In the genomic region with DNA sequence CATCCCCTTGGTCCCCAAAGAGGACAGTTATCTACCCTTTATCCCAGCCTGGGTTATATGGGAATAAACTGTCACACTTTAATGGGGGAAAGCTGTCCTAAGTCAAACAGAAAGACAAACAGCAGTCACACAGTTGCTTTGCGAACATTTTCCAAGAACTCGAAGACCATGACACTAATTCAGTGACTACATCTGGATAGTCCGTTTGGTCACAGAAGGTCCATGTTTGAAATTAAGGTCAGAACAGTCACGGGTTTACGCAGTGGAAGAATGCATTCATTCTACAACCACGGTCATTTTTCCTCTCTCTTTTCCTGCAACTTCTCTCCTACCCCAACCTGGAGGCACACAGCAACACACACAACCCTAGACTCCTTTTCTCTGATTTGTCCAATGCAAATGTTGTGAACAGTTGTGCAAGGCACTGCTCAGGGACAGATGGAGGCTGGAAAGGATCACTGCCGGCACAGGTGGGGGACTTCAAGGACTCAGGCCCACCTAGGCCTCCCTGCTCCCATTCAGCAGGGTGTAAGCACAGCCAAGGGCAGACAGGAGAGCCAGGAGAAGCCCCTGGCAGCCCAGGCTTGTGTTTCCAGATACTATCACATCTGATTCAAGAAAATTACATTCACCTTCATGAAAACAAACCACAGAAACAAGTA, we compare ENCODE assay signal across 23 cellular contexts. TPM values are rescaled to one million over a fixed set of nuclear protein-coding genes. Genes with fewer than 3 reads are reported as not detected.
DNase-seq lines count a peak whose midpoint lies in the region; ATAC-seq, FAIRE-seq and TF ChIP-seq lines count a peak whose summit lies in the region.
"Had no signal": no experiment of that assay in that cellular context is flagged by ENCODE, and none has a peak within 500 bp of the region (broad histone marks: within the 10 kb centered on the region; RNA-seq: fewer than 3 reads in every experiment).

No MANE protein-coding gene starts in this region.

- ATAC-seq in GM18519 (IDR thresholded peaks at IDR 0.05; ENCODE audit: low FRiP score, unreplicated experiment): no peak
- ATAC-seq: activated CD8-positive, alpha-beta T cell treated with anti-CD3 and anti-CD28 coated beads for 36 hours; left colon; stimulated activated effector memory CD8-positive, alpha-beta T cell treated with anti-CD3 and anti-CD28 coated beads, Interleukin-12 subunit alpha, Interleukin-12 subunit beta, amount 100 ng/mL, for 72 hours had no signal

- peak; percentile 8 for DNase-seq in activated CD4-positive, alpha-beta memory T cell treated with anti-CD3 and anti-CD28 coated beads, Interleukin-2, amount 10 ng/mL, durations not matched to agents 7 days and 5 days
- no peak for DNase-seq in activated CD4-positive, alpha-beta memory T cell treated with anti-CD3 and anti-CD28 coated beads for 36 hours
- DNase-seq in bronchial epithelial cell (ENCODE audit: low read depth): no peak
- peak; percentile 14 for DNase-seq in testis
- DNase-seq in glomerular visceral epithelial cell (ENCODE audit: extremely low spot score): no peak
- no peak for DNase-seq in erythroblast (lab: John Stamatoyannopoulos, UW)
- DNase-seq: activated CD8-positive, alpha-beta T cell treated with anti-CD3 and anti-CD28 coated beads for 36 hours; CD4-positive, CD25-positive, alpha-beta regulatory T cell; DMS79 treated with DMSO at 0.1 percent for 48 hours; effector CD8-positive, alpha-beta T cell; left colon; NCI-H1436; NK-92 treated with Interleukin-12 subunit alpha and Interleukin-12 subunit beta, amount 100 ng/mL, for 24 hours; pancreas; SW 1271; trophoblast cell had no signal

- TF ChIP-seq CTCF in bronchial epithelial cell (IDR thresholded peaks at IDR 0.05; ENCODE audit: insufficient read depth, low read length, severe bottlenecking): no peak
- TF ChIP-seq CTCF in nephron (IDR thresholded peaks at IDR 0.05; ENCODE audit: unreplicated experiment in 3 of 3): no peak
- no peak for TF ChIP-seq CTCF in testis (IDR thresholded peaks at IDR 0.05)

- CTCF ChIA-PET in activated CD4-positive, alpha-beta memory T cell treated with anti-CD3 and anti-CD28 coated beads, Interleukin-2, amount 10 ng/mL, durations not matched to agents 7 days and 5 days (lab: Charles Lee): no interaction called here
- CTCF ChIA-PET in activated CD4-positive, alpha-beta memory T cell treated with anti-CD3 and anti-CD28 coated beads for 36 hours (lab: Charles Lee): no interaction called here

- no peak for TF ChIP-seq POLR2A in testis (IDR thresholded peaks at IDR 0.05)
- TF ChIP-seq POLR2A in erythroblast (IDR thresholded peaks at IDR 0.05; ENCODE audit: low read length): no peak

- no peaks in the 10 kb centered on the region for H3K36me3 Mint-ChIP-seq in activated CD4-positive, alpha-beta memory T cell treated with anti-CD3 and anti-CD28 coated beads, Interleukin-2, amount 10 ng/mL, durations not matched to agents 7 days and 5 days (ENCODE audit: low read depth)
- no peaks in the 10 kb centered on the region for H3K36me3 Mint-ChIP-seq in activated CD4-positive, alpha-beta memory T cell treated with anti-CD3 and anti-CD28 coated beads for 36 hours
- peaks cover 27% of the 10 kb centered on the region for H3K36me3 Mint-ChIP-seq in nephron (ENCODE audit: low read depth)
- H3K36me3 Mint-ChIP-seq: CD4-positive, CD25-positive, alpha-beta regulatory T cell; stimulated activated effector memory CD8-positive, alpha-beta T cell treated with anti-CD3 and anti-CD28 coated beads, Interleukin-12 subunit alpha, Interleukin-12 subunit beta, amount 100 ng/mL, for 72 hours had no signal

- no peaks in the 10 kb centered on the region for H3K9me3 Mint-ChIP-seq in activated CD4-positive, alpha-beta memory T cell treated with anti-CD3 and anti-CD28 coated beads, Interleukin-2, amount 10 ng/mL, durations not matched to agents 7 days and 5 days
- H3K9me3 Mint-ChIP-seq in activated CD4-positive, alpha-beta memory T cell treated with anti-CD3 and anti-CD28 coated beads for 36 hours: no peaks in the 10 kb centered on the region
- no peaks in the 10 kb centered on the region for H3K9me3 Mint-ChIP-seq in nephron
- H3K9me3 Mint-ChIP-seq: activated CD8-positive, alpha-beta T cell treated with anti-CD3 and anti-CD28 coated beads for 36 hours; CD4-positive, CD25-positive, alpha-beta regulatory T cell; central memory CD8-positive, alpha-beta T cell; stimulated activated effector memory CD8-positive, alpha-beta T cell treated with anti-CD3 and anti-CD28 coated beads, Interleukin-12 subunit alpha, Interleukin-12 subunit beta, amount 100 ng/mL, for 72 hours had no signal

- intact Hi-C loops in activated CD4-positive, alpha-beta memory T cell treated with anti-CD3 and anti-CD28 coated beads for 36 hours (cut with micrococcal nuclease): no loop called here
- intact Hi-C loops in testis (cut with DNase I; ENCODE audit: low total_unique reads): no loop called here

- peaks cover 33% of the 10 kb centered on the region for H3K27me3 Mint-ChIP-seq in activated CD4-positive, alpha-beta memory T cell treated with anti-CD3 and anti-CD28 coated beads, Interleukin-2, amount 10 ng/mL, durations not matched to agents 7 days and 5 days
- H3K27me3 Mint-ChIP-seq in activated CD4-positive, alpha-beta memory T cell treated with anti-CD3 and anti-CD28 coated beads for 36 hours: peaks cover 23% of the 10 kb centered on the region
- H3K27me3 Mint-ChIP-seq in nephron (ENCODE audit: low read depth): no peaks in the 10 kb centered on the region

- POLR2A ChIA-PET in activated CD4-positive, alpha-beta memory T cell treated with anti-CD3 and anti-CD28 coated beads, Interleukin-2, amount 10 ng/mL, durations not matched to agents 7 days and 5 days (lab: Charles Lee): no interaction called here
- POLR2A ChIA-PET in activated CD4-positive, alpha-beta memory T cell treated with anti-CD3 and anti-CD28 coated beads for 36 hours (lab: Charles Lee): no interaction called here

- H3K4me1 Mint-ChIP-seq in activated CD4-positive, alpha-beta memory T cell treated with anti-CD3 and anti-CD28 coated beads, Interleukin-2, amount 10 ng/mL, durations not matched to agents 7 days and 5 days: peaks cover 9% of the 10 kb centered on the region
- H3K4me1 Mint-ChIP-seq in activated CD4-positive, alpha-beta memory T cell treated with anti-CD3 and anti-CD28 coated beads for 36 hours (ENCODE audit: low read depth): peaks cover 15% of the 10 kb centered on the region
- H3K4me1 Mint-ChIP-seq in nephron: peaks cover 85% of the 10 kb centered on the region

- FAIRE-seq in bronchial epithelial cell (lab: Jason Lieb, UNC): peak; percentile 50
- FAIRE-seq: A204.1, pancreas had no signal

- no peaks in the 10 kb centered on the region for H3K27me3 ChIP-seq in bronchial epithelial cell (ENCODE audit: control insufficient read depth, insufficient read depth, low read length)
- no peaks in the 10 kb centered on the region for H3K27me3 ChIP-seq in testis
- H3K27me3 ChIP-seq: adrenal gland, pancreas had no signal

- peak overlapping the region; percentile 40 to 94 for H3K27ac ChIP-seq in testis
- H3K27ac ChIP-seq: pancreas had no signal

- H3K36me3 ChIP-seq in bronchial epithelial cell (ENCODE audit: control insufficient read depth, insufficient read depth, low read length) (peaks cover 1% of the 10 kb centered on the region), testis (ENCODE audit: low read depth, missing control alignments) (no peaks in the 10 kb centered on the region)
- H3K36me3 ChIP-seq: adrenal gland, pancreas had no signal

- WGBS in testis, 2 donors: 41 to 44% methylated on average over 7 of the region's 7 CpGs

- H3K27ac Mint-ChIP-seq in activated CD4-positive, alpha-beta memory T cell treated with anti-CD3 and anti-CD28 coated beads, Interleukin-2, amount 10 ng/mL, durations not matched to agents 7 days and 5 days: no peak overlapping the region
- no peak overlapping the region for H3K27ac Mint-ChIP-seq in activated CD4-positive, alpha-beta memory T cell treated with anti-CD3 and anti-CD28 coated beads for 36 hours
- H3K27ac Mint-ChIP-seq in nephron: peak overlapping the region; percentile 61 to 96 (median 74)
- H3K27ac Mint-ChIP-seq: activated CD8-positive, alpha-beta T cell treated with anti-CD3 and anti-CD28 coated beads for 36 hours; CD4-positive, CD25-positive, alpha-beta regulatory T cell; stimulated activated effector memory CD8-positive, alpha-beta T cell treated with anti-CD3 and anti-CD28 coated beads, Interleukin-12 subunit alpha, Interleukin-12 subunit beta, amount 100 ng/mL, for 72 hours had no signal

- H3K4me3 ChIP-seq in bronchial epithelial cell (ENCODE audit: low read depth, low read length) (no peak overlapping the region), testis (no peak overlapping the region)
- H3K4me3 ChIP-seq: adrenal gland, pancreas, spleen had no signal

- H3K4me3 Mint-ChIP-seq in activated CD4-positive, alpha-beta memory T cell treated with anti-CD3 and anti-CD28 coated beads, Interleukin-2, amount 10 ng/mL, durations not matched to agents 7 days and 5 days: no peak overlapping the region
- no peak overlapping the region for H3K4me3 Mint-ChIP-seq in activated CD4-positive, alpha-beta memory T cell treated with anti-CD3 and anti-CD28 coated beads for 36 hours
- H3K4me3 Mint-ChIP-seq in nephron: peak overlapping the region in 1 of 3 experiments; percentile 26
- H3K4me3 Mint-ChIP-seq: activated CD8-positive, alpha-beta T cell treated with anti-CD3 and anti-CD28 coated beads for 36 hours; CD4-positive, CD25-positive, alpha-beta regulatory T cell; central memory CD8-positive, alpha-beta T cell; stimulated activated effector memory CD8-positive, alpha-beta T cell treated with anti-CD3 and anti-CD28 coated beads, Interleukin-12 subunit alpha, Interleukin-12 subunit beta, amount 100 ng/mL, for 72 hours had no signal

- no peaks in the 10 kb centered on the region for H3K9me3 ChIP-seq in testis
- H3K9me3 ChIP-seq: adrenal gland, pancreas, spleen had no signal

- peaks cover 91% of the 10 kb centered on the region for H3K4me1 ChIP-seq in testis

RNA-seq across cellular contexts. Expression of gene ZNF516, which starts 39.9 kb away (rescaled TPM):
- 1 to 10 TPM; 3.9 to 5.0 TPM for total RNA-seq in activated CD4-positive, alpha-beta memory T cell treated with anti-CD3 and anti-CD28 coated beads, Interleukin-2, amount 10 ng/mL, durations not matched to agents 7 days and 5 days
- 1 to 10 TPM; 2.7 to 4.8 TPM for total RNA-seq in activated CD4-positive, alpha-beta memory T cell treated with anti-CD3 and anti-CD28 coated beads for 36 hours
- total RNA-seq in bronchial epithelial cell (16.6 and 20.9 TPM in 2 replicates), testis (100 to 1,000 TPM; 189 to 212 TPM)
- 79.0 TPM for polyA plus RNA-seq in testis (ENCODE audit: insufficient read depth, low read depth, low replicate concordance)

Comparison
In these comparisons a context has a peak if more than half of its experiments do, and no peak if none do; other contexts are left out.
1. DNase-seq: peak in activated CD4-positive, alpha-beta memory T cell treated with anti-CD3 and anti-CD28 coated beads, Interleukin-2, amount 10 ng/mL, durations not matched to agents 7 days and 5 days (single experiment) and testis (single experiment); none in activated CD4-positive, alpha-beta memory T cell treated with anti-CD3 and anti-CD28 coated beads for 36 hours (single experiment), bronchial epithelial cell (single experiment), glomerular visceral epithelial cell (single experiment) and erythroblast (0 of 2).
2. H3K27ac Mint-ChIP-seq: peak in nephron (3 of 3); none in activated CD4-positive, alpha-beta memory T cell treated with anti-CD3 and anti-CD28 coated beads, Interleukin-2, amount 10 ng/mL, durations not matched to agents 7 days and 5 days (single experiment) and activated CD4-positive, alpha-beta memory T cell treated with anti-CD3 and anti-CD28 coated beads for 36 hours (single experiment).